Comparison of ENCODE assay signal across 8 cellular contexts in genomic region chr17:40341808-40342574, GRCh38. TPM values are rescaled to one million over a fixed set of nuclear protein-coding genes. Genes with fewer than 3 reads are reported as not detected.
DNase-seq lines count a peak whose midpoint lies in the region; ATAC-seq and TF ChIP-seq lines count a peak whose summit lies in the region.

No MANE protein-coding gene starts in this region.

- H4K20me1 ChIP-seq in osteoblast (ENCODE audit: insufficient read depth, low read length): peaks cover 52% of the 10 kb centered on the region

- peak overlapping the region; percentile 81 for H3K4me3 ChIP-seq in osteoblast (ENCODE audit: insufficient read depth, low read length)

- H3K27ac Mint-ChIP-seq in activated naive CD8-positive, alpha-beta T cell treated with anti-CD3 and anti-CD28 coated beads, Interleukin-2, amount 50 U/mL, for 24 hours: peak overlapping the region; percentile 48

- no peak for ATAC-seq in activated naive CD8-positive, alpha-beta T cell treated with anti-CD3 and anti-CD28 coated beads, Interleukin-2, amount 50 U/mL, for 24 hours
- ATAC-seq in HG02571 (IDR thresholded peaks at IDR 0.05; ENCODE audit: unreplicated experiment): no peak

- intact Hi-C loops in cardiac septum (cut with DNase I): loop anchor here (1.0 kb wide), 1 partner anchor 10 kb away; no protein-coding TSS in a partner anchor

- H2AFZ ChIP-seq in osteoblast (ENCODE audit: low read length): no peak overlapping the region

- H3K4me2 ChIP-seq in osteoblast (ENCODE audit: insufficient read depth, low read length): peak overlapping the region; percentile 92

- peak overlapping the region; percentile 71 for H3K4me3 Mint-ChIP-seq in activated naive CD8-positive, alpha-beta T cell treated with anti-CD3 and anti-CD28 coated beads, Interleukin-2, amount 50 U/mL, for 24 hours

- H3K36me3 Mint-ChIP-seq in activated naive CD8-positive, alpha-beta T cell treated with anti-CD3 and anti-CD28 coated beads, Interleukin-2, amount 50 U/mL, for 24 hours (ENCODE audit: low read depth): peaks cover 12% of the 10 kb centered on the region

- peaks cover 47% of the 10 kb centered on the region for H3K4me1 ChIP-seq in osteoblast (ENCODE audit: insufficient read depth, low read length)

- peak; percentile 11 for DNase-seq in DMS79 (lab: John Stamatoyannopoulos, UW)
- DNase-seq in NCI-H1092 (lab: John Stamatoyannopoulos, UW): peak; percentile 35
- DNase-seq in activated naive CD8-positive, alpha-beta T cell treated with anti-CD3 and anti-CD28 coated beads, Interleukin-2, amount 50 U/mL, for 24 hours: peak; percentile 48
- DNase-seq in cardiac septum (ENCODE audit: low spot score): peak; percentile 95
- DNase-seq in osteoblast (ENCODE audit: insufficient read length, low spot score, missing footprints): peak; percentile 98
- no peak for DNase-seq in effector CD4-positive, alpha-beta T cell
- no peak for DNase-seq in NOMO-1 treated with dmso at 0.1 percent for 144 hours (lab: John Stamatoyannopoulos, UW; ENCODE audit: unreplicated experiment)

- no peaks in the 10 kb centered on the region for H3K27me3 ChIP-seq in osteoblast (ENCODE audit: insufficient read depth, low read length)

- H3K9me3 ChIP-seq in osteoblast (ENCODE audit: low read depth, low read length): no peaks in the 10 kb centered on the region

- H3K27ac ChIP-seq in osteoblast (ENCODE audit: low read depth, low read length): peak overlapping the region; percentile 79

- H3K36me3 ChIP-seq in osteoblast (ENCODE audit: insufficient read depth, low read length): peaks cover 5% of the 10 kb centered on the region

- peaks cover 85% of the 10 kb centered on the region for H3K79me2 ChIP-seq in osteoblast (ENCODE audit: insufficient read depth, low read length)

- no peaks in the 10 kb centered on the region for H3K9me3 Mint-ChIP-seq in activated naive CD8-positive, alpha-beta T cell treated with anti-CD3 and anti-CD28 coated beads, Interleukin-2, amount 50 U/mL, for 24 hours

- no peaks in the 10 kb centered on the region for H3K27me3 Mint-ChIP-seq in activated naive CD8-positive, alpha-beta T cell treated with anti-CD3 and anti-CD28 coated beads, Interleukin-2, amount 50 U/mL, for 24 hours

- H3K4me1 Mint-ChIP-seq in activated naive CD8-positive, alpha-beta T cell treated with anti-CD3 and anti-CD28 coated beads, Interleukin-2, amount 50 U/mL, for 24 hours: peaks cover 87% of the 10 kb centered on the region

- TF ChIP-seq CTCF in osteoblast (IDR thresholded peaks at IDR 0.05; ENCODE audit: extremely low read depth, low read depth, low read length): no peak

RNA-seq across cellular contexts. Expression of gene GJD3, which starts 22.5 kb away (rescaled TPM):
- total RNA-seq in cardiac septum (2.6 TPM), osteoblast (1.8 and 2.7 TPM in 2 replicates)

RNA-seq across cellular contexts. Expression of gene RARA, which starts 33.0 kb away (rescaled TPM):
- total RNA-seq in cardiac septum (30.7 TPM), osteoblast (31.1 and 32.4 TPM in 2 replicates)

RNA-seq across cellular contexts. Expression of gene CDC6, which starts 54.3 kb away (rescaled TPM):
- total RNA-seq in cardiac septum (0.75 TPM), osteoblast (5.1 and 8.3 TPM in 2 replicates)

Comparison
In these comparisons a context has a peak if more than half of its experiments do, and no peak if none do; other contexts are left out.
1. DNase-seq: peak in DMS79 (single experiment), NCI-H1092 (single experiment), activated naive CD8-positive, alpha-beta T cell treated with anti-CD3 and anti-CD28 coated beads, Interleukin-2, amount 50 U/mL, for 24 hours (single experiment), cardiac septum (single experiment) and osteoblast (single experiment); none in effector CD4-positive, alpha-beta T cell (single experiment) and NOMO-1 treated with dmso at 0.1 percent for 144 hours (single experiment).